In the genomic region with DNA sequence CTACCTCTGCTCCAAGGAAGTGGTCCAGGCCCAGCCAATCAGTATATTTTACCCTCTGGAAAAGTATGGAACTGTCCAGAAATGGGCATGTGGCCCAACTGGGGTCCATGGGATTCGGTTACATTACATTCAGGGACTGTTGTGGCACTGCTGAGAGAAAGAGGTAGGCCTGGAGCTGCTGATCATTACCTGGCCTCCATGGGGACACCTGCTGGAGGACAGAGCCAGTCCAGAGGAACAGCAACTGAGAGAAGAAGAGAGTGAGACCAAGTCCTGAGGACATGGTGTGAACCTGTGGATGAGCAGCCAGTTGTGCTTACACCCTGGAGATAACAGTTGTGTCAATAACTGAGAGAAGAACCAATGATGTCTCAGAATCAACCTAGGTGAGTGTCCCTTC, we compare ENCODE assay signal across 1 cellular context.
TF ChIP-seq lines count a peak whose summit lies in the region.

No MANE protein-coding gene starts in this region.

TF ChIP-seq in WTC11, 78 proteins besides CTCF, POLR2A, EP300 and RAD21 (continued from another document):
- TF ChIP-seq, protein P1, sequence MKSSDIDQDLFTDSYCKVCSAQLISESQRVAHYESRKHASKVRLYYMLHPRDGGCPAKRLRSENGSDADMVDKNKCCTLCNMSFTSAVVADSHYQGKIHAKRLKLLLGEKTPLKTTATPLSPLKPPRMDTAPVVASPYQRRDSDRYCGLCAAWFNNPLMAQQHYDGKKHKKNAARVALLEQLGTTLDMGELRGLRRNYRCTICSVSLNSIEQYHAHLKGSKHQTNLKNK (CRISPR knock-in tag; IDR thresholded peaks at IDR 0.05): no peak
- TF ChIP-seq HMGA2 (CRISPR knock-in tag; IDR thresholded peaks at IDR 0.05) (no peak), NFYB (CRISPR knock-in tag; conservative IDR thresholded peaks at IDR 0.05; ENCODE audit: low read depth) (no peak), PRRX2 (CRISPR knock-in tag; IDR thresholded peaks at IDR 0.05) (no peak), ZNF121 (CRISPR knock-in tag; IDR thresholded peaks at IDR 0.05) (no peak)
- TF ChIP-seq, protein P2, sequence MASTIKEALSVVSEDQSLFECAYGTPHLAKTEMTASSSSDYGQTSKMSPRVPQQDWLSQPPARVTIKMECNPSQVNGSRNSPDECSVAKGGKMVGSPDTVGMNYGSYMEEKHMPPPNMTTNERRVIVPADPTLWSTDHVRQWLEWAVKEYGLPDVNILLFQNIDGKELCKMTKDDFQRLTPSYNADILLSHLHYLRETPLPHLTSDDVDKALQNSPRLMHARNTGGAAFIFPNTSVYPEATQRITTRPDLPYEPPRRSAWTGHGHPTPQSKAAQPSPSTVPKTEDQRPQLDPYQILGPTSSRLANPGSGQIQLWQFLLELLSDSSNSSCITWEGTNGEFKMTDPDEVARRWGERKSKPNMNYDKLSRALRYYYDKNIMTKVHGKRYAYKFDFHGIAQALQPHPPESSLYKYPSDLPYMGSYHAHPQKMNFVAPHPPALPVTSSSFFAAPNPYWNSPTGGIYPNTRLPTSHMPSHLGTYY (CRISPR knock-in tag; IDR thresholded peaks at IDR 0.05): no peak
- TF ChIP-seq, protein P3, sequence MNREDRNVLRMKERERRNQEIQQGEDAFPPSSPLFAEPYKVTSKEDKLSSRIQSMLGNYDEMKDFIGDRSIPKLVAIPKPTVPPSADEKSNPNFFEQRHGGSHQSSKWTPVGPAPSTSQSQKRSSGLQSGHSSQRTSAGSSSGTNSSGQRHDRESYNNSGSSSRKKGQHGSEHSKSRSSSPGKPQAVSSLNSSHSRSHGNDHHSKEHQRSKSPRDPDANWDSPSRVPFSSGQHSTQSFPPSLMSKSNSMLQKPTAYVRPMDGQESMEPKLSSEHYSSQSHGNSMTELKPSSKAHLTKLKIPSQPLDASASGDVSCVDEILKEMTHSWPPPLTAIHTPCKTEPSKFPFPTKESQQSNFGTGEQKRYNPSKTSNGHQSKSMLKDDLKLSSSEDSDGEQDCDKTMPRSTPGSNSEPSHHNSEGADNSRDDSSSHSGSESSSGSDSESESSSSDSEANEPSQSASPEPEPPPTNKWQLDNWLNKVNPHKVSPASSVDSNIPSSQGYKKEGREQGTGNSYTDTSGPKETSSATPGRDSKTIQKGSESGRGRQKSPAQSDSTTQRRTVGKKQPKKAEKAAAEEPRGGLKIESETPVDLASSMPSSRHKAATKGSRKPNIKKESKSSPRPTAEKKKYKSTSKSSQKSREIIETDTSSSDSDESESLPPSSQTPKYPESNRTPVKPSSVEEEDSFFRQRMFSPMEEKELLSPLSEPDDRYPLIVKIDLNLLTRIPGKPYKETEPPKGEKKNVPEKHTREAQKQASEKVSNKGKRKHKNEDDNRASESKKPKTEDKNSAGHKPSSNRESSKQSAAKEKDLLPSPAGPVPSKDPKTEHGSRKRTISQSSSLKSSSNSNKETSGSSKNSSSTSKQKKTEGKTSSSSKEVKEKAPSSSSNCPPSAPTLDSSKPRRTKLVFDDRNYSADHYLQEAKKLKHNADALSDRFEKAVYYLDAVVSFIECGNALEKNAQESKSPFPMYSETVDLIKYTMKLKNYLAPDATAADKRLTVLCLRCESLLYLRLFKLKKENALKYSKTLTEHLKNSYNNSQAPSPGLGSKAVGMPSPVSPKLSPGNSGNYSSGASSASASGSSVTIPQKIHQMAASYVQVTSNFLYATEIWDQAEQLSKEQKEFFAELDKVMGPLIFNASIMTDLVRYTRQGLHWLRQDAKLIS (CRISPR knock-in tag; IDR thresholded peaks at IDR 0.05; ENCODE audit: borderline replicate concordance): no peak
- TF ChIP-seq, protein P4, sequence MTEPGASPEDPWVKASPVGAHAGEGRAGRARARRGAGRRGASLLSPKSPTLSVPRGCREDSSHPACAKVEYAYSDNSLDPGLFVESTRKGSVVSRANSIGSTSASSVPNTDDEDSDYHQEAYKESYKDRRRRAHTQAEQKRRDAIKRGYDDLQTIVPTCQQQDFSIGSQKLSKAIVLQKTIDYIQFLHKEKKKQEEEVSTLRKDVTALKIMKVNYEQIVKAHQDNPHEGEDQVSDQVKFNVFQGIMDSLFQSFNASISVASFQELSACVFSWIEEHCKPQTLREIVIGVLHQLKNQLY (CRISPR knock-in tag; IDR thresholded peaks at IDR 0.05): no peak
- TF ChIP-seq, protein P5, sequence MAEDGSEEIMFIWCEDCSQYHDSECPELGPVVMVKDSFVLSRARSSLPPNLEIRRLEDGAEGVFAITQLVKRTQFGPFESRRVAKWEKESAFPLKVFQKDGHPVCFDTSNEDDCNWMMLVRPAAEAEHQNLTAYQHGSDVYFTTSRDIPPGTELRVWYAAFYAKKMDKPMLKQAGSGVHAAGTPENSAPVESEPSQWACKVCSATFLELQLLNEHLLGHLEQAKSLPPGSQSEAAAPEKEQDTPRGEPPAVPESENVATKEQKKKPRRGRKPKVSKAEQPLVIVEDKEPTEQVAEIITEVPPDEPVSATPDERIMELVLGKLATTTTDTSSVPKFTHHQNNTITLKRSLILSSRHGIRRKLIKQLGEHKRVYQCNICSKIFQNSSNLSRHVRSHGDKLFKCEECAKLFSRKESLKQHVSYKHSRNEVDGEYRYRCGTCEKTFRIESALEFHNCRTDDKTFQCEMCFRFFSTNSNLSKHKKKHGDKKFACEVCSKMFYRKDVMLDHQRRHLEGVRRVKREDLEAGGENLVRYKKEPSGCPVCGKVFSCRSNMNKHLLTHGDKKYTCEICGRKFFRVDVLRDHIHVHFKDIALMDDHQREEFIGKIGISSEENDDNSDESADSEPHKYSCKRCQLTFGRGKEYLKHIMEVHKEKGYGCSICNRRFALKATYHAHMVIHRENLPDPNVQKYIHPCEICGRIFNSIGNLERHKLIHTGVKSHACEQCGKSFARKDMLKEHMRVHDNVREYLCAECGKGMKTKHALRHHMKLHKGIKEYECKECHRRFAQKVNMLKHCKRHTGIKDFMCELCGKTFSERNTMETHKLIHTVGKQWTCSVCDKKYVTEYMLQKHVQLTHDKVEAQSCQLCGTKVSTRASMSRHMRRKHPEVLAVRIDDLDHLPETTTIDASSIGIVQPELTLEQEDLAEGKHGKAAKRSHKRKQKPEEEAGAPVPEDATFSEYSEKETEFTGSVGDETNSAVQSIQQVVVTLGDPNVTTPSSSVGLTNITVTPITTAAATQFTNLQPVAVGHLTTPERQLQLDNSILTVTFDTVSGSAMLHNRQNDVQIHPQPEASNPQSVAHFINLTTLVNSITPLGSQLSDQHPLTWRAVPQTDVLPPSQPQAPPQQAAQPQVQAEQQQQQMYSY (CRISPR knock-in tag; IDR thresholded peaks at IDR 0.05): no peak
- TF ChIP-seq, protein P6, sequence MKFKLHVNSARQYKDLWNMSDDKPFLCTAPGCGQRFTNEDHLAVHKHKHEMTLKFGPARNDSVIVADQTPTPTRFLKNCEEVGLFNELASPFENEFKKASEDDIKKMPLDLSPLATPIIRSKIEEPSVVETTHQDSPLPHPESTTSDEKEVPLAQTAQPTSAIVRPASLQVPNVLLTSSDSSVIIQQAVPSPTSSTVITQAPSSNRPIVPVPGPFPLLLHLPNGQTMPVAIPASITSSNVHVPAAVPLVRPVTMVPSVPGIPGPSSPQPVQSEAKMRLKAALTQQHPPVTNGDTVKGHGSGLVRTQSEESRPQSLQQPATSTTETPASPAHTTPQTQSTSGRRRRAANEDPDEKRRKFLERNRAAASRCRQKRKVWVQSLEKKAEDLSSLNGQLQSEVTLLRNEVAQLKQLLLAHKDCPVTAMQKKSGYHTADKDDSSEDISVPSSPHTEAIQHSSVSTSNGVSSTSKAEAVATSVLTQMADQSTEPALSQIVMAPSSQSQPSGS (CRISPR knock-in tag; IDR thresholded peaks at IDR 0.05; ENCODE audit: borderline replicate concordance, low read depth): no peak
- TF ChIP-seq, protein P7, sequence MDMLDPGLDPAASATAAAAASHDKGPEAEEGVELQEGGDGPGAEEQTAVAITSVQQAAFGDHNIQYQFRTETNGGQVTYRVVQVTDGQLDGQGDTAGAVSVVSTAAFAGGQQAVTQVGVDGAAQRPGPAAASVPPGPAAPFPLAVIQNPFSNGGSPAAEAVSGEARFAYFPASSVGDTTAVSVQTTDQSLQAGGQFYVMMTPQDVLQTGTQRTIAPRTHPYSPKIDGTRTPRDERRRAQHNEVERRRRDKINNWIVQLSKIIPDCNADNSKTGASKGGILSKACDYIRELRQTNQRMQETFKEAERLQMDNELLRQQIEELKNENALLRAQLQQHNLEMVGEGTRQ (CRISPR knock-in tag; IDR thresholded peaks at IDR 0.05): no peak
TF ChIP-seq in WTC11: peak in this region for 0.
